Comparison of ENCODE assay signal across 19 cellular contexts in genomic region chr7:1251796-1252542, GRCh38. TPM values are rescaled to one million over a fixed set of nuclear protein-coding genes. Genes with fewer than 3 reads are reported as not detected.
DNase-seq lines count a peak whose midpoint lies in the region; ATAC-seq, FAIRE-seq and TF ChIP-seq lines count a peak whose summit lies in the region.
"Had no signal": no experiment of that assay in that cellular context is flagged by ENCODE, and none has a peak within 500 bp of the region (broad histone marks: within the 10 kb centered on the region; RNA-seq: fewer than 3 reads in every experiment).

No MANE protein-coding gene starts in this region.

- BruUV-seq in PC-3 (replicated peaks; lab: Mats Ljungman, UMichigan), result no TSS peak

- CTCF ChIA-PET in PC-3 (lab: Charles Lee), result no interaction called here

- no peaks in the 10 kb centered on the region for H3F3A ChIP-seq in PC-3 (ENCODE audit: low read length, unreplicated experiment)

- DNase-seq in COLO668 (lab: John Stamatoyannopoulos, UW; ENCODE audit: unreplicated experiment) (peak; percentile 40), D721Med (ENCODE audit: insufficient read length, low spot score) (peak; percentile 94), chondrocyte (ENCODE audit: low spot score) (peak; percentile 65), mucosa of descending colon (peak in 1 of 3 donors; percentile 44), PC-3 (no peak)
- DNase-seq in activated CD4-positive, alpha-beta T cell treated with anti-CD3 and anti-CD28 coated beads for 48 hours, result no peak
- DNase-seq: BE2C, DMS 273 treated with DMSO at 0.1 percent for 48 hours, Kasumi-1, MV-4-11, NCI-H1694 treated with DMSO at 0.1 percent for 48 hours, NCI-H774, T-cell had no signal

- no peak overlapping the region for H3K4me2 ChIP-seq in PC-3 (ENCODE audit: low read length)

- H3K4me3 Mint-ChIP-seq in chondrocyte (ENCODE audit: unreplicated experiment), result no peak overlapping the region
- H3K4me3 Mint-ChIP-seq: CD4-positive, alpha-beta memory T cell; T-cell had no signal

- no peaks in the 10 kb centered on the region for H3K79me2 ChIP-seq in PC-3 (ENCODE audit: low read length)

- H3K36me3 ChIP-seq in mucosa of descending colon (ENCODE audit: low read depth), result no peaks in the 10 kb centered on the region
- H3K36me3 ChIP-seq in PC-3 (ENCODE audit: low read depth, low read length), result no peaks in the 10 kb centered on the region
- H3K36me3 ChIP-seq: BE2C had no signal

- intact Hi-C loops in mucosa of descending colon (cut with DNase I, micrococcal nuclease) (no loop called here), PC-3 (cut with micrococcal nuclease) (no loop called here)

- H3K4me1 Mint-ChIP-seq in chondrocyte (ENCODE audit: low read depth), result no peaks in the 10 kb centered on the region

- no peak for FAIRE-seq in D721Med (lab: Jason Lieb, UNC)

- H3K27ac Mint-ChIP-seq in chondrocyte (ENCODE audit: unreplicated experiment), result no peak overlapping the region
- H3K27ac Mint-ChIP-seq: CD4-positive, alpha-beta memory T cell; T-cell had no signal

- H3K9ac ChIP-seq in PC-3 (ENCODE audit: low read length), result no peak overlapping the region

- H3K4me3 ChIP-seq in mucosa of descending colon (no peak overlapping the region), PC-3 (ENCODE audit: low read length) (no peak overlapping the region)

- H3K36me3 Mint-ChIP-seq in chondrocyte (ENCODE audit: low read depth), result no peaks in the 10 kb centered on the region
- H3K36me3 Mint-ChIP-seq: CD4-positive, alpha-beta memory T cell; T-cell had no signal

- H2AFZ ChIP-seq in PC-3 (ENCODE audit: low read length), result no peak overlapping the region

- peaks cover 47% of the 10 kb centered on the region for H3K27me3 Mint-ChIP-seq in chondrocyte (ENCODE audit: low read depth)

- POLR2A ChIA-PET in PC-3 (lab: Charles Lee; ENCODE audit: unreplicated experiment), result no interaction called here

- peaks cover 44% of the 10 kb centered on the region for H3K27me3 ChIP-seq in PC-3 (ENCODE audit: low read length)

- H3K9me3 ChIP-seq in mucosa of descending colon (no peaks in the 10 kb centered on the region), PC-3 (ENCODE audit: low read length) (no peaks in the 10 kb centered on the region)
- H3K9me3 ChIP-seq: BE2C had no signal

- H3K9me2 ChIP-seq in PC-3 (replicated peaks; ENCODE audit: low read length), result no peaks in the 10 kb centered on the region

- H3K9me3 Mint-ChIP-seq in chondrocyte (ENCODE audit: low read depth), result no peaks in the 10 kb centered on the region
- H3K9me3 Mint-ChIP-seq: T-cell had no signal

- no peak for TF ChIP-seq CTCF in D721Med (IDR thresholded peaks at IDR 0.05; ENCODE audit: insufficient read depth, missing control alignments)
- no peak for TF ChIP-seq CTCF in chondrocyte (IDR thresholded peaks at IDR 0.05)
- no peak for TF ChIP-seq CTCF in mucosa of descending colon (IDR thresholded peaks at IDR 0.05)
- TF ChIP-seq CTCF in PC-3 (conservative IDR thresholded peaks at IDR 0.05; ENCODE audit: low read depth, low read length), result no peak

- no peak overlapping the region for H3K27ac ChIP-seq in PC-3 (ENCODE audit: low read length)
- H3K27ac ChIP-seq: RWPE1 had no signal

- no peaks in the 10 kb centered on the region for H3K4me1 ChIP-seq in mucosa of descending colon (ENCODE audit: low read depth)
- no peaks in the 10 kb centered on the region for H3K4me1 ChIP-seq in PC-3 (ENCODE audit: insufficient read depth, low read length)
- H3K4me1 ChIP-seq: BE2C had no signal

- no peaks in the 10 kb centered on the region for H4K20me1 ChIP-seq in PC-3 (ENCODE audit: low read length)

- ATAC-seq in mucosa of descending colon (peak; percentile 39), PC-3 (no peak), HG03108 (IDR thresholded peaks at IDR 0.05; ENCODE audit: unreplicated experiment) (no peak)
- ATAC-seq: T-cell had no signal

RNA-seq across cellular contexts. Expression of gene UNCX, which starts 19.3 kb away (rescaled TPM):
- total RNA-seq in chondrocyte (not detected in 3 replicates), mucosa of descending colon (not detected), PC-3 (2014; rRNA removed) (not detected in 2 replicates)
- total RNA-seq: CD4-positive, alpha-beta memory T cell; Daoy; H4; SK-MEL-5; T-cell had no signal

Comparison
In these comparisons a context has a peak if more than half of its experiments do, and no peak if none do; other contexts are left out.
1. DNase-seq: peak in COLO668 (single experiment), D721Med (single experiment) and chondrocyte (single experiment); none in PC-3 (single experiment) and activated CD4-positive, alpha-beta T cell treated with anti-CD3 and anti-CD28 coated beads for 48 hours (single experiment).